Comparison of ENCODE assay signal across 12 cellular contexts in genomic region chr11:69233761-69234136, GRCh38.
"Had no signal": no experiment of that assay in that cellular context is flagged by ENCODE, and none has a peak within 500 bp of the region (broad histone marks: within the 10 kb centered on the region; RNA-seq: fewer than 3 reads in every experiment).

No MANE protein-coding gene starts in this region.

- H3K4me3 ChIP-seq: thoracic aorta, uterus had no signal

- DNase-seq: activated CD8-positive, alpha-beta T cell treated with anti-CD3 and anti-CD28 coated beads for 36 hours; central memory CD4-positive, alpha-beta T cell; cortex of kidney; effector memory CD4-positive, alpha-beta T cell; naive B cell; occipital lobe; stimulated activated CD4-positive, alpha-beta T cell treated with anti-CD3 and anti-CD28 coated beads, Interleukin-4, amount 100 ng/mL, for 1 hour; stimulated activated CD8-positive, alpha-beta memory T cell treated with anti-CD3 and anti-CD28 coated beads, Interleukin-4, amount 100 ng/mL, for 48 hours; stimulated activated naive CD8-positive, alpha-beta T cell treated with anti-CD3 and anti-CD28 coated beads, Interleukin-15, Interleukin-2, amounts not matched to agents 100 U/mL and 50 U/mL, for 24 hours; T-helper 9 cell; uterus had no signal

- H3K27ac ChIP-seq: thoracic aorta, uterus had no signal

- H3K4me1 ChIP-seq: uterus had no signal

- H3K36me3 ChIP-seq: thoracic aorta, uterus had no signal

- H3K9me3 ChIP-seq: thoracic aorta, uterus had no signal

- H3K27me3 ChIP-seq: uterus had no signal
